ENCODE assay signal across 16 cellular contexts in genomic region chr1:8590696-8591351, GRCh38.
A peak's percentile ranks its signal among the peaks of the same experiment; 100 is the strongest.
DNase-seq lines count a peak whose midpoint lies in the region; ATAC-seq and TF ChIP-seq lines count a peak whose summit lies in the region.
"Had no signal": no experiment of that assay in that cellular context is flagged by ENCODE, and none has a peak within 500 bp of the region (broad histone marks: within the 10 kb centered on the region; RNA-seq: fewer than 3 reads in every experiment).

No MANE protein-coding gene starts in this region.

- no peaks in the 10 kb centered on the region for H3K27me3 Mint-ChIP-seq in T-helper 1 cell treated with Interleukin-12 subunit alpha and Interleukin-12 subunit beta and Interleukin-4 antibody, amounts not matched to agents 30 μg/mL and 1 μg/mL, for 36 hours (ENCODE audit: low read depth)

- H3K79me2 ChIP-seq in smooth muscle cell (ENCODE audit: low read depth) = peaks cover 86% of the 10 kb centered on the region

- peaks cover 29% of the 10 kb centered on the region for H3K4me1 Mint-ChIP-seq in T-helper 1 cell treated with Interleukin-12 subunit alpha and Interleukin-12 subunit beta and Interleukin-4 antibody, amounts not matched to agents 30 μg/mL and 1 μg/mL, for 36 hours (ENCODE audit: low read depth)

- TF ChIP-seq CTCF in ascending aorta (IDR thresholded peaks at IDR 0.05) = no peak
- no peak for TF ChIP-seq CTCF in smooth muscle cell (IDR thresholded peaks at IDR 0.05; ENCODE audit: borderline replicate concordance, insufficient read depth, poor library complexity, severe bottlenecking)
- TF ChIP-seq CTCF in brain microvascular endothelial cell (IDR thresholded peaks at IDR 0.05; ENCODE audit: low read depth, low read length, missing control alignments) = no peak

- no peak for DNase-seq in T-helper 1 cell
- no peak for DNase-seq in ascending aorta (ENCODE audit: low spot score in 2 of 2)
- DNase-seq in medulla oblongata (ENCODE audit: extremely low spot score) = peak; percentile 50
- no peak for DNase-seq in smooth muscle cell (lab: John Stamatoyannopoulos, UW; ENCODE audit: unreplicated experiment)
- no peak for DNase-seq in brain microvascular endothelial cell
- DNase-seq: erythroblast, HFFc6, mucosa of descending colon, NCI-H1417, NCI-H69, SHP77 had no signal

- H4K20me1 ChIP-seq in smooth muscle cell (ENCODE audit: low read depth) = peaks cover 84% of the 10 kb centered on the region

- H3K36me3 Mint-ChIP-seq in T-helper 1 cell treated with Interleukin-12 subunit alpha and Interleukin-12 subunit beta and Interleukin-4 antibody, amounts not matched to agents 30 μg/mL and 1 μg/mL, for 36 hours (ENCODE audit: low read depth) = peaks cover 18% of the 10 kb centered on the region

- no peaks in the 10 kb centered on the region for H3K9me3 ChIP-seq in ascending aorta
- H3K9me3 ChIP-seq in smooth muscle cell (replicated peaks; ENCODE audit: low read depth) = no peaks in the 10 kb centered on the region
- H3K9me3 ChIP-seq: mucosa of descending colon had no signal

- no peaks in the 10 kb centered on the region for H3K27me3 ChIP-seq in ascending aorta
- H3K27me3 ChIP-seq in smooth muscle cell (ENCODE audit: low read depth) = no peaks in the 10 kb centered on the region
- no peaks in the 10 kb centered on the region for H3K27me3 ChIP-seq in brain microvascular endothelial cell (replicated peaks)

- no peak overlapping the region for H3K9ac ChIP-seq in smooth muscle cell (ENCODE audit: low read depth)

- H3K36me3 ChIP-seq in ascending aorta = no peaks in the 10 kb centered on the region
- H3K36me3 ChIP-seq in smooth muscle cell (ENCODE audit: low read depth) = no peaks in the 10 kb centered on the region
- H3K36me3 ChIP-seq in brain microvascular endothelial cell (replicated peaks) = no peaks in the 10 kb centered on the region

- H3K27ac Mint-ChIP-seq in T-helper 1 cell treated with Interleukin-12 subunit alpha and Interleukin-12 subunit beta and Interleukin-4 antibody, amounts not matched to agents 30 μg/mL and 1 μg/mL, for 36 hours = peak overlapping the region; percentile 32
- H3K27ac Mint-ChIP-seq: HFFc6 had no signal

- peaks cover 25% of the 10 kb centered on the region for H3F3A ChIP-seq in smooth muscle cell (ENCODE audit: low read depth)

- no peak overlapping the region for H2AFZ ChIP-seq in smooth muscle cell (ENCODE audit: low read depth)

- H3K4me1 ChIP-seq in ascending aorta (peaks cover 0 to 3% of the 10 kb centered on the region in 2 donors), smooth muscle cell (ENCODE audit: low read depth) (peaks cover 46% of the 10 kb centered on the region)

- H3K4me2 ChIP-seq in smooth muscle cell = peak overlapping the region; percentile 60

- H3K9me3 Mint-ChIP-seq in T-helper 1 cell treated with Interleukin-12 subunit alpha and Interleukin-12 subunit beta and Interleukin-4 antibody, amounts not matched to agents 30 μg/mL and 1 μg/mL, for 36 hours = no peaks in the 10 kb centered on the region
- H3K9me3 Mint-ChIP-seq: HFFc6 had no signal

- WGBS in smooth muscle cell (ENCODE audit: low lambda C conversion rate) = 55% methylated on average over 8 of the region's 8 CpGs

- H3K27ac ChIP-seq in ascending aorta = peak overlapping the region; percentile 8 to 41
- peak overlapping the region; percentile 43 for H3K27ac ChIP-seq in smooth muscle cell (ENCODE audit: low read depth)
- H3K27ac ChIP-seq in brain microvascular endothelial cell = no peak overlapping the region
- H3K27ac ChIP-seq: 22Rv1 had no signal

- ATAC-seq in HG02623 (IDR thresholded peaks at IDR 0.05; ENCODE audit: unreplicated experiment) = no peak
- ATAC-seq in HG03139 (IDR thresholded peaks at IDR 0.05; ENCODE audit: unreplicated experiment) = no peak

- peak overlapping the region in 1 of 2 donors; percentile 6 for H3K4me3 ChIP-seq in ascending aorta
- no peak overlapping the region for H3K4me3 ChIP-seq in smooth muscle cell
- H3K4me3 ChIP-seq in brain microvascular endothelial cell (ENCODE audit: low read depth, low read length) = no peak overlapping the region
- H3K4me3 ChIP-seq: mucosa of descending colon, skin epidermis had no signal

- in situ Hi-C loops in brain microvascular endothelial cell (cut with HindIII; ENCODE audit: low pct_ligation_motif_present, low sequenced_read_pairs) = no loop called here

- H3K4me3 Mint-ChIP-seq in T-helper 1 cell treated with Interleukin-12 subunit alpha and Interleukin-12 subunit beta and Interleukin-4 antibody, amounts not matched to agents 30 μg/mL and 1 μg/mL, for 36 hours = peak overlapping the region; percentile 28
- H3K4me3 Mint-ChIP-seq: HFFc6 had no signal

- intact Hi-C loops in ascending aorta (cut with DNase I) = no loop called here
